ENCODE assay signal across 18 cellular contexts in genomic region chr19:55588738-55589137, GRCh38. TPM values are rescaled to one million over a fixed set of nuclear protein-coding genes. Genes with fewer than 3 reads are reported as not detected.
DNase-seq lines count a peak whose midpoint lies in the region; ATAC-seq and TF ChIP-seq lines count a peak whose summit lies in the region.
"Had no signal": no experiment of that assay in that cellular context is flagged by ENCODE, and none has a peak within 500 bp of the region (broad histone marks: within the 10 kb centered on the region; RNA-seq: fewer than 3 reads in every experiment).

No MANE protein-coding gene starts in this region.

- H3K4me3 Mint-ChIP-seq in activated T-cell treated with anti-CD3 and anti-CD28 coated beads, Interleukin-2, amount 50 U/mL, for 4 hours = peak overlapping the region; percentile 26
- H3K4me3 Mint-ChIP-seq in activated T-cell treated with anti-CD3 and anti-CD28 coated beads, Interleukin-2, amount 50 U/mL, for 24 hours = no peak overlapping the region
- H3K4me3 Mint-ChIP-seq in natural killer cell (peak overlapping the region; percentile 35), WTC11 (no peak overlapping the region), neural crest cell (peak overlapping the region; percentile 29)
- no peak overlapping the region for H3K4me3 Mint-ChIP-seq in natural killer cell treated with Interleukin-12 subunit alpha and Interleukin-12 subunit beta and Interleukin-15 and Interleukin-18, amount 100 ng/mL, for 72 hours
- H3K4me3 Mint-ChIP-seq: CD14-positive monocyte; CD4-positive, alpha-beta T cell had no signal

- CTCF ChIA-PET in WTC11 (lab: Charles Lee) = interaction anchor here (1.9 to 4.0 kb wide), 2 partner anchors 17 to 44 kb away, joined by 7 to 13 read pairs; partner anchors contain the start of gene ZNF865

- POLR2A ChIA-PET in WTC11 (lab: Charles Lee) = no interaction called here

- DNase-seq in activated T-cell treated with anti-CD3 and anti-CD28 coated beads, Interleukin-2, amount 50 U/mL, for 4 hours = no peak
- no peak for DNase-seq in activated T-cell treated with anti-CD3 and anti-CD28 coated beads, Interleukin-2, amount 50 U/mL, for 24 hours
- DNase-seq in natural killer cell = no peak
- no peak for DNase-seq in natural killer cell treated with Interleukin-12 subunit alpha and Interleukin-12 subunit beta and Interleukin-15 and Interleukin-18, amount 100 ng/mL, for 72 hours (ENCODE audit: low spot score)
- no peak for DNase-seq in WTC11 (ENCODE audit: low spot score)
- no peak for DNase-seq in neural crest cell (ENCODE audit: low read depth, low spot score)
- no peak for DNase-seq in NCI-H345 treated with DMSO at 0.1 percent for 48 hours (lab: John Stamatoyannopoulos, UW; ENCODE audit: unreplicated experiment)
- DNase-seq: BE2C; Calu3; CD4-positive, alpha-beta T cell; DMS53; DMS79 treated with DMSO at 0.1 percent for 48 hours; GM23248; H7; HCEC 1CT had no signal

- TF ChIP-seq CTCF in natural killer cell (IDR thresholded peaks at IDR 0.05) (no peak), WTC11 (IDR thresholded peaks at IDR 0.05) (no peak), neural crest cell (conservative IDR thresholded peaks at IDR 0.05) (no peak)

- H3K4me1 Mint-ChIP-seq in activated T-cell treated with anti-CD3 and anti-CD28 coated beads, Interleukin-2, amount 50 U/mL, for 4 hours (ENCODE audit: low read depth) = peaks cover 28% of the 10 kb centered on the region
- H3K4me1 Mint-ChIP-seq in activated T-cell treated with anti-CD3 and anti-CD28 coated beads, Interleukin-2, amount 50 U/mL, for 24 hours (ENCODE audit: low read depth) = peaks cover 25% of the 10 kb centered on the region
- H3K4me1 Mint-ChIP-seq in natural killer cell (peaks cover 11 to 25% of the 10 kb centered on the region in 2 donors), WTC11 (peaks cover 36% of the 10 kb centered on the region), neural crest cell (peaks cover 34% of the 10 kb centered on the region)
- H3K4me1 Mint-ChIP-seq in natural killer cell treated with Interleukin-12 subunit alpha and Interleukin-12 subunit beta and Interleukin-15 and Interleukin-18, amount 100 ng/mL, for 72 hours (ENCODE audit: low read depth in 2 of 2) = peaks cover 7 to 9% of the 10 kb centered on the region in 2 donors

- no peak overlapping the region for H3K27ac Mint-ChIP-seq in activated T-cell treated with anti-CD3 and anti-CD28 coated beads, Interleukin-2, amount 50 U/mL, for 24 hours
- H3K27ac Mint-ChIP-seq in natural killer cell (no peak overlapping the region), WTC11 (no peak overlapping the region), neural crest cell (ENCODE audit: unreplicated experiment) (no peak overlapping the region)
- no peak overlapping the region for H3K27ac Mint-ChIP-seq in natural killer cell treated with Interleukin-12 subunit alpha and Interleukin-12 subunit beta and Interleukin-15 and Interleukin-18, amount 100 ng/mL, for 72 hours
- H3K27ac Mint-ChIP-seq: CD14-positive monocyte; CD4-positive, alpha-beta T cell; CD8-positive, alpha-beta memory T cell had no signal

- intact Hi-C loops in natural killer cell (cut with micrococcal nuclease) = no loop called here

- H3K9me3 Mint-ChIP-seq in activated T-cell treated with anti-CD3 and anti-CD28 coated beads, Interleukin-2, amount 50 U/mL, for 4 hours = no peaks in the 10 kb centered on the region
- no peaks in the 10 kb centered on the region for H3K9me3 Mint-ChIP-seq in activated T-cell treated with anti-CD3 and anti-CD28 coated beads, Interleukin-2, amount 50 U/mL, for 24 hours
- no peaks in the 10 kb centered on the region for H3K9me3 Mint-ChIP-seq in natural killer cell
- no peaks in the 10 kb centered on the region for H3K9me3 Mint-ChIP-seq in natural killer cell treated with Interleukin-12 subunit alpha and Interleukin-12 subunit beta and Interleukin-15 and Interleukin-18, amount 100 ng/mL, for 72 hours
- no peaks in the 10 kb centered on the region for H3K9me3 Mint-ChIP-seq in WTC11
- no peaks in the 10 kb centered on the region for H3K9me3 Mint-ChIP-seq in neural crest cell
- H3K9me3 Mint-ChIP-seq: CD4-positive, alpha-beta T cell; CD8-positive, alpha-beta memory T cell had no signal

- no peak for ATAC-seq in activated T-cell treated with anti-CD3 and anti-CD28 coated beads, Interleukin-2, amount 50 U/mL, for 4 hours
- no peak for ATAC-seq in natural killer cell
- ATAC-seq in natural killer cell treated with Interleukin-12 subunit alpha and Interleukin-12 subunit beta and Interleukin-15 and Interleukin-18, amount 100 ng/mL, for 72 hours = no peak
- ATAC-seq in WTC11 = no peak
- ATAC-seq in GM18909 (IDR thresholded peaks at IDR 0.05; ENCODE audit: poor library complexity, unreplicated experiment) = no peak

- H3K27me3 Mint-ChIP-seq in activated T-cell treated with anti-CD3 and anti-CD28 coated beads, Interleukin-2, amount 50 U/mL, for 4 hours (ENCODE audit: low read depth) = no peaks in the 10 kb centered on the region
- no peaks in the 10 kb centered on the region for H3K27me3 Mint-ChIP-seq in activated T-cell treated with anti-CD3 and anti-CD28 coated beads, Interleukin-2, amount 50 U/mL, for 24 hours
- H3K27me3 Mint-ChIP-seq in natural killer cell (ENCODE audit: low read depth in 2 of 2) (peaks cover 15 to 33% of the 10 kb centered on the region in 2 donors), WTC11 (ENCODE audit: low read depth) (peaks cover 33% of the 10 kb centered on the region), neural crest cell (ENCODE audit: low read depth) (no peaks in the 10 kb centered on the region)
- H3K27me3 Mint-ChIP-seq in natural killer cell treated with Interleukin-12 subunit alpha and Interleukin-12 subunit beta and Interleukin-15 and Interleukin-18, amount 100 ng/mL, for 72 hours = peaks cover 8 to 14% of the 10 kb centered on the region in 2 donors
- H3K27me3 Mint-ChIP-seq: CD4-positive, alpha-beta T cell had no signal

- H3K36me3 Mint-ChIP-seq in activated T-cell treated with anti-CD3 and anti-CD28 coated beads, Interleukin-2, amount 50 U/mL, for 4 hours (ENCODE audit: insufficient read depth) = peaks cover 8% of the 10 kb centered on the region
- peaks cover 12% of the 10 kb centered on the region for H3K36me3 Mint-ChIP-seq in activated T-cell treated with anti-CD3 and anti-CD28 coated beads, Interleukin-2, amount 50 U/mL, for 24 hours (ENCODE audit: low read depth)
- H3K36me3 Mint-ChIP-seq in natural killer cell (no peaks in the 10 kb centered on the region), WTC11 (no peaks in the 10 kb centered on the region), neural crest cell (ENCODE audit: low read depth) (peaks cover 4% of the 10 kb centered on the region)
- H3K36me3 Mint-ChIP-seq in natural killer cell treated with Interleukin-12 subunit alpha and Interleukin-12 subunit beta and Interleukin-15 and Interleukin-18, amount 100 ng/mL, for 72 hours = no peaks in the 10 kb centered on the region

TF ChIP-seq in WTC11, 78 proteins besides CTCF, POLR2A, EP300 and RAD21:
- TF ChIP-seq ZNF121 (CRISPR knock-in tag; IDR thresholded peaks at IDR 0.05) = peak; percentile 91
- no peak for TF ChIP-seq IRF1 (CRISPR knock-in tag; IDR thresholded peaks at IDR 0.05)

RNA-seq across cellular contexts. Expression of gene ZNF579, which starts 8.1 kb away (rescaled TPM):
- 10 to 100 TPM; 10.1 to 12.2 (median 11.0) TPM for total RNA-seq in activated T-cell treated with anti-CD3 and anti-CD28 coated beads, Interleukin-2, amount 50 U/mL, for 4 hours
- total RNA-seq in natural killer cell = 10 to 100 TPM in 1 of 3 donors, 1 to 10 TPM in 2; 8.3 to 11.2 (median 9.5) TPM
- 10 to 100 TPM in 1 of 2 donors, 1 to 10 TPM in 1; 6.5 to 10.2 TPM for total RNA-seq in natural killer cell treated with Interleukin-12 subunit alpha and Interleukin-12 subunit beta and Interleukin-15 and Interleukin-18, amount 100 ng/mL, for 72 hours
- 29.7 to 30.4 TPM (median 30.0 TPM) in 3 replicates for total RNA-seq in WTC11 (2021)
- 28.2 and 29.1 TPM in 2 replicates for total RNA-seq in neural crest cell

RNA-seq across cellular contexts. Expression of gene FIZ1, which starts 10.6 kb away (rescaled TPM):
- 10 to 100 TPM; 31.4 to 35.5 (median 34.4) TPM for total RNA-seq in activated T-cell treated with anti-CD3 and anti-CD28 coated beads, Interleukin-2, amount 50 U/mL, for 4 hours
- total RNA-seq in natural killer cell (10 to 100 TPM in 2 of 3 donors, 1 to 10 TPM in 1; 8.5 to 18.2 (median 10.3) TPM), WTC11 (2021) (20.1 to 22.7 TPM (median 20.6 TPM) in 3 replicates), neural crest cell (31.6 and 31.8 TPM in 2 replicates)
- 10 to 100 TPM; 11.8 to 15.8 TPM for total RNA-seq in natural killer cell treated with Interleukin-12 subunit alpha and Interleukin-12 subunit beta and Interleukin-15 and Interleukin-18, amount 100 ng/mL, for 72 hours

RNA-seq across cellular contexts. Expression of gene ZNF524, which starts 11.3 kb away (rescaled TPM):
- total RNA-seq in activated T-cell treated with anti-CD3 and anti-CD28 coated beads, Interleukin-2, amount 50 U/mL, for 4 hours = 10 to 100 TPM; 12.5 to 12.6 (median 12.6) TPM
- total RNA-seq in natural killer cell = 10 to 100 TPM in 2 of 3 donors, 1 to 10 TPM in 1; 9.2 to 12.6 (median 12.5) TPM
- 10 to 100 TPM; 10.6 to 14.7 TPM for total RNA-seq in natural killer cell treated with Interleukin-12 subunit alpha and Interleukin-12 subunit beta and Interleukin-15 and Interleukin-18, amount 100 ng/mL, for 72 hours
- 5.5 to 6.3 TPM (median 5.5 TPM) in 3 replicates for total RNA-seq in WTC11 (2021)
- total RNA-seq in neural crest cell = 6.1 and 6.7 TPM in 2 replicates

RNA-seq across cellular contexts. Expression of gene ZNF865, which starts 16.7 kb away (rescaled TPM):
- 10 to 100 TPM; 14.5 to 15.9 (median 15.4) TPM for total RNA-seq in activated T-cell treated with anti-CD3 and anti-CD28 coated beads, Interleukin-2, amount 50 U/mL, for 4 hours
- total RNA-seq in natural killer cell (10 to 100 TPM; 18.5 to 22.1 (median 20.9) TPM), WTC11 (2021) (18.5 to 21.7 TPM (median 19.0 TPM) in 3 replicates), neural crest cell (20.3 TPM in 2 replicates)
- 10 to 100 TPM; 15.4 to 20.7 TPM for total RNA-seq in natural killer cell treated with Interleukin-12 subunit alpha and Interleukin-12 subunit beta and Interleukin-15 and Interleukin-18, amount 100 ng/mL, for 72 hours

RNA-seq across cellular contexts. Expression of gene ZNF784, which starts 35.6 kb away (rescaled TPM):
- 1 to 10 TPM; 3.3 to 3.4 (median 3.4) TPM for total RNA-seq in activated T-cell treated with anti-CD3 and anti-CD28 coated beads, Interleukin-2, amount 50 U/mL, for 4 hours
- total RNA-seq in natural killer cell (1 to 10 TPM; 6.4 to 7.9 (median 7.1) TPM), WTC11 (2021) (9.9 to 12.1 TPM (median 11.4 TPM) in 3 replicates), neural crest cell (11.0 and 12.4 TPM in 2 replicates)
- 1 to 10 TPM; 2.6 to 4.5 TPM for total RNA-seq in natural killer cell treated with Interleukin-12 subunit alpha and Interleukin-12 subunit beta and Interleukin-15 and Interleukin-18, amount 100 ng/mL, for 72 hours

Comparison
In these comparisons a context has a peak if more than half of its experiments do, and no peak if none do; other contexts are left out.
1. H3K4me3 Mint-ChIP-seq: peak in activated T-cell treated with anti-CD3 and anti-CD28 coated beads, Interleukin-2, amount 50 U/mL, for 4 hours (single experiment), natural killer cell (single experiment) and neural crest cell (single experiment); none in activated T-cell treated with anti-CD3 and anti-CD28 coated beads, Interleukin-2, amount 50 U/mL, for 24 hours (single experiment), natural killer cell treated with Interleukin-12 subunit alpha and Interleukin-12 subunit beta and Interleukin-15 and Interleukin-18, amount 100 ng/mL, for 72 hours (single experiment) and WTC11 (single experiment).